Comparison of ENCODE assay signal across 1 cellular context in the genomic region with DNA sequence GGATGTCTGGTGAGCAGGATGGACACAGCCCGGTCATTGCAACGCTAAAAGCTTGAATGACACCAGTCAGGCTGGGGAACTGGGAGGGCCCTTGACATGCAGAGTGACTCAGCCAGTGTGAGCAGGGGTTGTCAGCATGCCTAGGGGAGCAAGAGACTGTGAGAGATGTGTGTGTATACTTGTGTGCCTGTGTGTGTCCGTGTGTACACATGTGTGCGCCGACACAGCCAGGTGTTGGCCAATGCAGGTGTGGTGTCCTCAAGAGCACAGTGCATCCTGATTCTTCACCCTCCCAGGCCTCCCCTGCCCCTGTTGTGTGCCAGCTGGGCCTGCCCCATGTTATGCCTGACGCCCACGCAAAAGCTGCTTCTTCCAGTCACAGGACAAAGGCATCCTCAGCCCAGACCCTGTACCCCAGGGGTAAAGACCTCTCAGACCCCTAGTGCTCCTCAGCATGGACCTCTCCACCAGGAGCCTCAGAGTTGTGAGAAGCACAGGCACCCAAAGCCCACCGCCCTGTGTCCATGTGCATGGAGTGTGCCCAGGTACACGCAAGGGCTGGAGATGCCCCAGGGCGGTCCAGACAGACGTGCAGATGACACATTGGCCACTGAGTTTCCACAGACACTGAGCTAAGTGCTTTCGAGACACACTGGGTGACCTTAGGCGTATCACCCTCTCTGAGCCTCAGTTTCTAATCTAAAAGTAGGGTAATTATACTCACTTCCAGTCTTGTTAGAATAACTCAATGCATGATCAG.
TF ChIP-seq lines count a peak whose summit lies in the region.

No MANE protein-coding gene starts in this region.

TF ChIP-seq in HepG2, 621 proteins besides CTCF, POLR2A, EP300 and RAD21 (continued from another document and continues in another):
- TF ChIP-seq, protein P1, sequence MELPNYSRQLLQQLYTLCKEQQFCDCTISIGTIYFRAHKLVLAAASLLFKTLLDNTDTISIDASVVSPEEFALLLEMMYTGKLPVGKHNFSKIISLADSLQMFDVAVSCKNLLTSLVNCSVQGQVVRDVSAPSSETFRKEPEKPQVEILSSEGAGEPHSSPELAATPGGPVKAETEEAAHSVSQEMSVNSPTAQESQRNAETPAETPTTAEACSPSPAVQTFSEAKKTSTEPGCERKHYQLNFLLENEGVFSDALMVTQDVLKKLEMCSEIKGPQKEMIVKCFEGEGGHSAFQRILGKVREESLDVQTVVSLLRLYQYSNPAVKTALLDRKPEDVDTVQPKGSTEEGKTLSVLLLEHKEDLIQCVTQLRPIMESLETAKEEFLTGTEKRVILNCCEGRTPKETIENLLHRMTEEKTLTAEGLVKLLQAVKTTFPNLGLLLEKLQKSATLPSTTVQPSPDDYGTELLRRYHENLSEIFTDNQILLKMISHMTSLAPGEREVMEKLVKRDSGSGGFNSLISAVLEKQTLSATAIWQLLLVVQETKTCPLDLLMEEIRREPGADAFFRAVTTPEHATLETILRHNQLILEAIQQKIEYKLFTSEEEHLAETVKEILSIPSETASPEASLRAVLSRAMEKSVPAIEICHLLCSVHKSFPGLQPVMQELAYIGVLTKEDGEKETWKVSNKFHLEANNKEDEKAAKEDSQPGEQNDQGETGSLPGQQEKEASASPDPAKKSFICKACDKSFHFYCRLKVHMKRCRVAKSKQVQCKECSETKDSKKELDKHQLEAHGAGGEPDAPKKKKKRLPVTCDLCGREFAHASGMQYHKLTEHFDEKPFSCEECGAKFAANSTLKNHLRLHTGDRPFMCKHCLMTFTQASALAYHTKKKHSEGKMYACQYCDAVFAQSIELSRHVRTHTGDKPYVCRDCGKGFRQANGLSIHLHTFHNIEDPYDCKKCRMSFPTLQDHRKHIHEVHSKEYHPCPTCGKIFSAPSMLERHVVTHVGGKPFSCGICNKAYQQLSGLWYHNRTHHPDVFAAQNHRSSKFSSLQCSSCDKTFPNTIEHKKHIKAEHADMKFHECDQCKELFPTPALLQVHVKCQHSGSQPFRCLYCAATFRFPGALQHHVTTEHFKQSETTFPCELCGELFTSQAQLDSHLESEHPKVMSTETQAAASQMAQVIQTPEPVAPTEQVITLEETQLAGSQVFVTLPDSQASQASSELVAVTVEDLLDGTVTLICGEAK (IDR thresholded peaks at IDR 0.05): no peak
- TF ChIP-seq, protein P1 (CRISPR knock-in tag; IDR thresholded peaks at IDR 0.05): peak; percentile 76; the same call in 1 of the 2 replicates
- TF ChIP-seq NR1H2 (CRISPR knock-in tag; IDR thresholded peaks at IDR 0.05; ENCODE audit: borderline replicate concordance, low read depth) (no peak), MAFF (IDR thresholded peaks at IDR 0.05; ENCODE audit: low read depth, low read length) (no peak), MED1 (CRISPR knock-in tag; IDR thresholded peaks at IDR 0.05) (peak; percentile 64), MXI1 (IDR thresholded peaks at IDR 0.05; ENCODE audit: borderline replicate concordance, low read depth, low read length) (no peak; the same call in 2 of the 3 replicates), MEIS2 (CRISPR knock-in tag; IDR thresholded peaks at IDR 0.05) (0 out of 2 replicates have a peak, but pooled peaks have one; percentile 22), SRSF4 (IDR thresholded peaks at IDR 0.05; ENCODE audit: low read depth, low read length, poor library complexity, severe bottlenecking) (no peak), HNRNPUL1 (IDR thresholded peaks at IDR 0.05; ENCODE audit: low read depth, low read length) (no peak), ARNT (IDR thresholded peaks at IDR 0.05) (no peak), SP2 (CRISPR knock-in tag; IDR thresholded peaks at IDR 0.05) (no peak), ZBTB8A (CRISPR knock-in tag; IDR thresholded peaks at IDR 0.05; ENCODE audit: borderline replicate concordance, low read depth) (no peak), SATB2 (CRISPR knock-in tag; IDR thresholded peaks at IDR 0.05) (no peak), SP5 (CRISPR knock-in tag; IDR thresholded peaks at IDR 0.05; ENCODE audit: borderline replicate concordance, low read depth) (peak; percentile 53; the same call in 1 of the 2 replicates), MYC (CRISPR knock-in tag; IDR thresholded peaks at IDR 0.05; ENCODE audit: borderline replicate concordance) (peak; percentile 53; the same call in 1 of the 2 replicates), KLF15 (CRISPR knock-in tag; IDR thresholded peaks at IDR 0.05; ENCODE audit: borderline replicate concordance) (no peak)
- TF ChIP-seq, protein P2, sequence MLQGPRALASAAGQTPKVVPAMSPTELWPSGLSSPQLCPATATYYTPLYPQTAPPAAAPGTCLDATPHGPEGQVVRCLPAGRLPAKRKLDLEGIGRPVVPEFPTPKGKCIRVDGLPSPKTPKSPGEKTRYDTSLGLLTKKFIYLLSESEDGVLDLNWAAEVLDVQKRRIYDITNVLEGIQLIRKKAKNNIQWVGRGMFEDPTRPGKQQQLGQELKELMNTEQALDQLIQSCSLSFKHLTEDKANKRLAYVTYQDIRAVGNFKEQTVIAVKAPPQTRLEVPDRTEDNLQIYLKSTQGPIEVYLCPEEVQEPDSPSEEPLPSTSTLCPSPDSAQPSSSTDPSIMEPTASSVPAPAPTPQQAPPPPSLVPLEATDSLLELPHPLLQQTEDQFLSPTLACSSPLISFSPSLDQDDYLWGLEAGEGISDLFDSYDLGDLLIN (CRISPR knock-in tag; IDR thresholded peaks at IDR 0.05; ENCODE audit: borderline replicate concordance): no peak
- TF ChIP-seq, protein P3, sequence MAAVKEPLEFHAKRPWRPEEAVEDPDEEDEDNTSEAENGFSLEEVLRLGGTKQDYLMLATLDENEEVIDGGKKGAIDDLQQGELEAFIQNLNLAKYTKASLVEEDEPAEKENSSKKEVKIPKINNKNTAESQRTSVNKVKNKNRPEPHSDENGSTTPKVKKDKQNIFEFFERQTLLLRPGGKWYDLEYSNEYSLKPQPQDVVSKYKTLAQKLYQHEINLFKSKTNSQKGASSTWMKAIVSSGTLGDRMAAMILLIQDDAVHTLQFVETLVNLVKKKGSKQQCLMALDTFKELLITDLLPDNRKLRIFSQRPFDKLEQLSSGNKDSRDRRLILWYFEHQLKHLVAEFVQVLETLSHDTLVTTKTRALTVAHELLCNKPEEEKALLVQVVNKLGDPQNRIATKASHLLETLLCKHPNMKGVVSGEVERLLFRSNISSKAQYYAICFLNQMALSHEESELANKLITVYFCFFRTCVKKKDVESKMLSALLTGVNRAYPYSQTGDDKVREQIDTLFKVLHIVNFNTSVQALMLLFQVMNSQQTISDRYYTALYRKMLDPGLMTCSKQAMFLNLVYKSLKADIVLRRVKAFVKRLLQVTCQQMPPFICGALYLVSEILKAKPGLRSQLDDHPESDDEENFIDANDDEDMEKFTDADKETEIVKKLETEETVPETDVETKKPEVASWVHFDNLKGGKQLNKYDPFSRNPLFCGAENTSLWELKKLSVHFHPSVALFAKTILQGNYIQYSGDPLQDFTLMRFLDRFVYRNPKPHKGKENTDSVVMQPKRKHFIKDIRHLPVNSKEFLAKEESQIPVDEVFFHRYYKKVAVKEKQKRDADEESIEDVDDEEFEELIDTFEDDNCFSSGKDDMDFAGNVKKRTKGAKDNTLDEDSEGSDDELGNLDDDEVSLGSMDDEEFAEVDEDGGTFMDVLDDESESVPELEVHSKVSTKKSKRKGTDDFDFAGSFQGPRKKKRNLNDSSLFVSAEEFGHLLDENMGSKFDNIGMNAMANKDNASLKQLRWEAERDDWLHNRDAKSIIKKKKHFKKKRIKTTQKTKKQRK (IDR thresholded peaks at IDR 0.05; ENCODE audit: low read length): no peak
- TF ChIP-seq, protein P4, sequence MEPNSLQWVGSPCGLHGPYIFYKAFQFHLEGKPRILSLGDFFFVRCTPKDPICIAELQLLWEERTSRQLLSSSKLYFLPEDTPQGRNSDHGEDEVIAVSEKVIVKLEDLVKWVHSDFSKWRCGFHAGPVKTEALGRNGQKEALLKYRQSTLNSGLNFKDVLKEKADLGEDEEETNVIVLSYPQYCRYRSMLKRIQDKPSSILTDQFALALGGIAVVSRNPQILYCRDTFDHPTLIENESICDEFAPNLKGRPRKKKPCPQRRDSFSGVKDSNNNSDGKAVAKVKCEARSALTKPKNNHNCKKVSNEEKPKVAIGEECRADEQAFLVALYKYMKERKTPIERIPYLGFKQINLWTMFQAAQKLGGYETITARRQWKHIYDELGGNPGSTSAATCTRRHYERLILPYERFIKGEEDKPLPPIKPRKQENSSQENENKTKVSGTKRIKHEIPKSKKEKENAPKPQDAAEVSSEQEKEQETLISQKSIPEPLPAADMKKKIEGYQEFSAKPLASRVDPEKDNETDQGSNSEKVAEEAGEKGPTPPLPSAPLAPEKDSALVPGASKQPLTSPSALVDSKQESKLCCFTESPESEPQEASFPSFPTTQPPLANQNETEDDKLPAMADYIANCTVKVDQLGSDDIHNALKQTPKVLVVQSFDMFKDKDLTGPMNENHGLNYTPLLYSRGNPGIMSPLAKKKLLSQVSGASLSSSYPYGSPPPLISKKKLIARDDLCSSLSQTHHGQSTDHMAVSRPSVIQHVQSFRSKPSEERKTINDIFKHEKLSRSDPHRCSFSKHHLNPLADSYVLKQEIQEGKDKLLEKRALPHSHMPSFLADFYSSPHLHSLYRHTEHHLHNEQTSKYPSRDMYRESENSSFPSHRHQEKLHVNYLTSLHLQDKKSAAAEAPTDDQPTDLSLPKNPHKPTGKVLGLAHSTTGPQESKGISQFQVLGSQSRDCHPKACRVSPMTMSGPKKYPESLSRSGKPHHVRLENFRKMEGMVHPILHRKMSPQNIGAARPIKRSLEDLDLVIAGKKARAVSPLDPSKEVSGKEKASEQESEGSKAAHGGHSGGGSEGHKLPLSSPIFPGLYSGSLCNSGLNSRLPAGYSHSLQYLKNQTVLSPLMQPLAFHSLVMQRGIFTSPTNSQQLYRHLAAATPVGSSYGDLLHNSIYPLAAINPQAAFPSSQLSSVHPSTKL (CRISPR knock-in tag; IDR thresholded peaks at IDR 0.05): peak; percentile 15; the same call in 1 of the 2 replicates
- TF ChIP-seq, protein P5, sequence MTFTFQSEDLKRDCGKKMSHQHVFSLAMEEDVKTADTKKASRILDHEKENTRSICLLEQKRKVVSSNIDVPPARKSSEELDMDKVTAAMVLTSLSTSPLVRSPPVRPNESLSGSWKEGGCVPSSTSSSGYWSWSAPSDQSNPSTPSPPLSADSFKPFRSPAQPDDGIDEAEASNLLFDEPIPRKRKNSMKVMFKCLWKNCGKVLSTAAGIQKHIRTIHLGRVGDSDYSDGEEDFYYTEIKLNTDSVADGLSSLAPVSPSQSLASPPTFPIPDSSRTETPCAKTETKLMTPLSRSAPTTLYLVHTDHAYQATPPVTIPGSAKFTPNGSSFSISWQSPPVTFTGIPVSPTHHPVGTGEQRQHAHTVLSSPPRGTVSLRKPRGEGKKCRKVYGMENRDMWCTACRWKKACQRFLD (CRISPR knock-in tag; IDR thresholded peaks at IDR 0.05; ENCODE audit: borderline replicate concordance): no peak
- TF ChIP-seq, protein P6, sequence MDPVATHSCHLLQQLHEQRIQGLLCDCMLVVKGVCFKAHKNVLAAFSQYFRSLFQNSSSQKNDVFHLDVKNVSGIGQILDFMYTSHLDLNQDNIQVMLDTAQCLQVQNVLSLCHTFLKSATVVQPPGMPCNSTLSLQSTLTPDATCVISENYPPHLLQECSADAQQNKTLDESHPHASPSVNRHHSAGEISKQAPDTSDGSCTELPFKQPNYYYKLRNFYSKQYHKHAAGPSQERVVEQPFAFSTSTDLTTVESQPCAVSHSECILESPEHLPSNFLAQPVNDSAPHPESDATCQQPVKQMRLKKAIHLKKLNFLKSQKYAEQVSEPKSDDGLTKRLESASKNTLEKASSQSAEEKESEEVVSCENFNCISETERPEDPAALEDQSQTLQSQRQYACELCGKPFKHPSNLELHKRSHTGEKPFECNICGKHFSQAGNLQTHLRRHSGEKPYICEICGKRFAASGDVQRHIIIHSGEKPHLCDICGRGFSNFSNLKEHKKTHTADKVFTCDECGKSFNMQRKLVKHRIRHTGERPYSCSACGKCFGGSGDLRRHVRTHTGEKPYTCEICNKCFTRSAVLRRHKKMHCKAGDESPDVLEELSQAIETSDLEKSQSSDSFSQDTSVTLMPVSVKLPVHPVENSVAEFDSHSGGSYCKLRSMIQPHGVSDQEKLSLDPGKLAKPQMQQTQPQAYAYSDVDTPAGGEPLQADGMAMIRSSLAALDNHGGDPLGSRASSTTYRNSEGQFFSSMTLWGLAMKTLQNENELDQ (CRISPR knock-in tag; IDR thresholded peaks at IDR 0.05; ENCODE audit: borderline replicate concordance): no peak
- TF ChIP-seq, protein P7, sequence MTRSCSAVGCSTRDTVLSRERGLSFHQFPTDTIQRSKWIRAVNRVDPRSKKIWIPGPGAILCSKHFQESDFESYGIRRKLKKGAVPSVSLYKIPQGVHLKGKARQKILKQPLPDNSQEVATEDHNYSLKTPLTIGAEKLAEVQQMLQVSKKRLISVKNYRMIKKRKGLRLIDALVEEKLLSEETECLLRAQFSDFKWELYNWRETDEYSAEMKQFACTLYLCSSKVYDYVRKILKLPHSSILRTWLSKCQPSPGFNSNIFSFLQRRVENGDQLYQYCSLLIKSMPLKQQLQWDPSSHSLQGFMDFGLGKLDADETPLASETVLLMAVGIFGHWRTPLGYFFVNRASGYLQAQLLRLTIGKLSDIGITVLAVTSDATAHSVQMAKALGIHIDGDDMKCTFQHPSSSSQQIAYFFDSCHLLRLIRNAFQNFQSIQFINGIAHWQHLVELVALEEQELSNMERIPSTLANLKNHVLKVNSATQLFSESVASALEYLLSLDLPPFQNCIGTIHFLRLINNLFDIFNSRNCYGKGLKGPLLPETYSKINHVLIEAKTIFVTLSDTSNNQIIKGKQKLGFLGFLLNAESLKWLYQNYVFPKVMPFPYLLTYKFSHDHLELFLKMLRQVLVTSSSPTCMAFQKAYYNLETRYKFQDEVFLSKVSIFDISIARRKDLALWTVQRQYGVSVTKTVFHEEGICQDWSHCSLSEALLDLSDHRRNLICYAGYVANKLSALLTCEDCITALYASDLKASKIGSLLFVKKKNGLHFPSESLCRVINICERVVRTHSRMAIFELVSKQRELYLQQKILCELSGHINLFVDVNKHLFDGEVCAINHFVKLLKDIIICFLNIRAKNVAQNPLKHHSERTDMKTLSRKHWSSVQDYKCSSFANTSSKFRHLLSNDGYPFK (CRISPR knock-in tag; IDR thresholded peaks at IDR 0.05; ENCODE audit: borderline replicate concordance): 0 out of 2 replicates have a peak, but pooled peaks have one; percentile 29
